In genomic region chr9:128211551-128212281, GRCh38 we compare ENCODE assay signal across 21 cellular contexts. TPM values are rescaled to one million over a fixed set of nuclear protein-coding genes. Genes with fewer than 3 reads are reported as not detected.
DNase-seq lines count a peak whose midpoint lies in the region; ATAC-seq and TF ChIP-seq lines count a peak whose summit lies in the region.
"Had no signal": no experiment of that assay in that cellular context is flagged by ENCODE, and none has a peak within 500 bp of the region (broad histone marks: within the 10 kb centered on the region; RNA-seq: fewer than 3 reads in every experiment).

No MANE protein-coding gene starts in this region.

- H3K27ac ChIP-seq in right lobe of liver (peak overlapping the region in 2 of 3 donors; percentile 21 to 73), suprapubic skin (peak overlapping the region; percentile 29)
- H3K27ac ChIP-seq: heart left ventricle, SJSA1, thyroid gland had no signal

- TF ChIP-seq POLR2A in right lobe of liver (IDR thresholded peaks at IDR 0.05) (no peak), suprapubic skin (IDR thresholded peaks at IDR 0.05) (no peak)

- H3K9me3 ChIP-seq in right lobe of liver (no peaks in the 10 kb centered on the region), suprapubic skin (no peaks in the 10 kb centered on the region)
- H3K9me3 ChIP-seq: heart left ventricle, SJSA1, thyroid gland had no signal

- peak; percentile 83 to 89 (median 86) for ATAC-seq in right lobe of liver
- no peak for ATAC-seq in HG03457 (IDR thresholded peaks at IDR 0.05; ENCODE audit: unreplicated experiment)
- ATAC-seq: effector memory CD8-positive, alpha-beta T cell; heart left ventricle; PC-3 had no signal

- no peaks in the 10 kb centered on the region for H3K27me3 ChIP-seq in H7 (ENCODE audit: control insufficient read depth, insufficient read depth, low read length)
- no peaks in the 10 kb centered on the region for H3K27me3 ChIP-seq in right lobe of liver
- H3K27me3 ChIP-seq in suprapubic skin: no peaks in the 10 kb centered on the region
- H3K27me3 ChIP-seq: heart left ventricle, SJSA1, thyroid gland had no signal

- intact Hi-C loops in right lobe of liver (cut with DNase I): no loop called here

- no peaks in the 10 kb centered on the region for H3K36me3 ChIP-seq in H7 (replicated peaks; ENCODE audit: control insufficient read depth, insufficient read depth, low read length)
- no peaks in the 10 kb centered on the region for H3K36me3 ChIP-seq in right lobe of liver
- H3K36me3 ChIP-seq in suprapubic skin: no peaks in the 10 kb centered on the region
- H3K36me3 ChIP-seq: heart left ventricle, SJSA1, thyroid gland had no signal

- DNase-seq in H7: peak; percentile 22
- DNase-seq in epithelial cell of proximal tubule (ENCODE audit: low read depth): peak; percentile 55
- peak in 2 of 3 donors; percentile 67 to 72 for DNase-seq in right lobe of liver
- DNase-seq in suprapubic skin (ENCODE audit: low spot score in 2 of 2): no peak
- no peak for DNase-seq in dermis blood vessel endothelial cell
- DNase-seq in H4 (ENCODE audit: low spot score): no peak
- DNase-seq in NOMO-1 (lab: John Stamatoyannopoulos, UW; ENCODE audit: unreplicated experiment in 2 of 2): no peak
- DNase-seq: activated B cell treated with CpG ODN at 0.5 μM for 24 hours; activated CD4-positive, alpha-beta memory T cell treated with anti-CD3 and anti-CD28 coated beads for 36 hours; activated naive CD4-positive, alpha-beta T cell treated with Interleukin-2 at 50 U/mL for 16 hours; AML-193; COR-L47; effector memory CD8-positive, alpha-beta T cell; heart left ventricle; immature natural killer cell; NCI-H1417; PC-3; retina; thyroid gland had no signal

- TF ChIP-seq EP300 in suprapubic skin (IDR thresholded peaks at IDR 0.05): no peak

- H3K4me1 ChIP-seq in right lobe of liver (peaks cover 0 to 29% (median 4%) of the 10 kb centered on the region in 4 donors), suprapubic skin (peaks cover 58% of the 10 kb centered on the region)
- H3K4me1 ChIP-seq: thyroid gland had no signal

- H3K4me3 ChIP-seq in H7 (ENCODE audit: insufficient read depth, low read depth, low read length): no peak overlapping the region
- H3K4me3 ChIP-seq in epithelial cell of proximal tubule (ENCODE audit: low read depth, low read length): no peak overlapping the region
- no peak overlapping the region for H3K4me3 ChIP-seq in right lobe of liver
- no peak overlapping the region for H3K4me3 ChIP-seq in suprapubic skin
- H3K4me3 ChIP-seq: heart left ventricle, SJSA1, thyroid gland had no signal

- no peak for TF ChIP-seq CTCF in epithelial cell of proximal tubule (conservative IDR thresholded peaks at IDR 0.05; ENCODE audit: low read depth, low read length)
- TF ChIP-seq CTCF in right lobe of liver (IDR thresholded peaks at IDR 0.05): no peak
- TF ChIP-seq CTCF in suprapubic skin (IDR thresholded peaks at IDR 0.05): no peak

- 22% methylated on average over 6 of the region's 7 CpGs for WGBS in right lobe of liver (ENCODE audit: insufficient coverage, low coverage, low lambda C conversion rate, missing lambda C conversion rate)
- WGBS in suprapubic skin: 42% methylated on average over 6 of the region's 7 CpGs

RNA-seq across cellular contexts. Expression of gene DNM1, which starts 8.5 kb away (rescaled TPM):
- total RNA-seq in H7 (2014; rRNA removed; shearing (Covaris generic)): 16.9 and 35.0 TPM in 2 replicates
- total RNA-seq in epithelial cell of proximal tubule (2.6 and 16.7 TPM in 2 replicates), right lobe of liver (1 to 10 TPM in 4 of 6 experiments, under 1 TPM in 2; 0.43 to 3.1 (median 1.8) TPM), suprapubic skin (10 to 100 TPM in 2 of 4 donors, 1 to 10 TPM in 2; 4.3 to 18.9 (median 10.1) TPM), dermis blood vessel endothelial cell (0.17 and 0.33 TPM in 2 replicates)
- 19.7 and 20.0 TPM in 2 replicates for total RNA-seq in H4 (2014; rRNA removed; shearing (Covaris generic))

RNA-seq across cellular contexts. Expression of gene CIZ1, which starts 20.3 kb away (rescaled TPM):
- 36.8 and 41.0 TPM in 2 replicates for total RNA-seq in H7 (2014; rRNA removed; shearing (Covaris generic))
- total RNA-seq in epithelial cell of proximal tubule (56.7 and 76.7 TPM in 2 replicates), right lobe of liver (10 to 100 TPM; 15.9 to 33.5 (median 24.0) TPM), suprapubic skin (100 to 1,000 TPM in 3 of 4 donors, 10 to 100 TPM in 1; 86.7 to 136 (median 115) TPM), dermis blood vessel endothelial cell (16.7 and 37.9 TPM in 2 replicates)
- total RNA-seq in H4 (2014; rRNA removed; shearing (Covaris generic)): 15.5 and 32.0 TPM in 2 replicates

RNA-seq across cellular contexts. Expression of gene BBLN, which starts 51.7 kb away (rescaled TPM):
- total RNA-seq in H7 (2014; rRNA removed; shearing (Covaris generic)): 121 and 130 TPM in 2 replicates
- 194 and 269 TPM in 2 replicates for total RNA-seq in epithelial cell of proximal tubule
- total RNA-seq in right lobe of liver: 100 to 1,000 TPM in 2 of 6 experiments, 10 to 100 TPM in 4; 13.5 to 192 (median 17.7) TPM
- total RNA-seq in suprapubic skin: 100 to 1,000 TPM; 157 to 345 (median 224) TPM
- total RNA-seq in dermis blood vessel endothelial cell: 47.4 and 77.1 TPM in 2 replicates
- total RNA-seq in H4 (2014; rRNA removed; shearing (Covaris generic)): 137 and 245 TPM in 2 replicates

Comparison
In these comparisons a context has a peak if more than half of its experiments do, and no peak if none do; other contexts are left out.
1. DNase-seq: peak in H7 (single experiment), epithelial cell of proximal tubule (single experiment) and right lobe of liver (2 of 3); none in suprapubic skin (0 of 2), dermis blood vessel endothelial cell (single experiment), H4 (single experiment) and NOMO-1 (0 of 2).